In genomic region chr12:105724651-105725050, GRCh38 we compare ENCODE assay signal across 22 cellular contexts.
DNase-seq lines count a peak whose midpoint lies in the region; ATAC-seq, FAIRE-seq and TF ChIP-seq lines count a peak whose summit lies in the region.
"Had no signal": no experiment of that assay in that cellular context is flagged by ENCODE, and none has a peak within 500 bp of the region (broad histone marks: within the 10 kb centered on the region; RNA-seq: fewer than 3 reads in every experiment).

No MANE protein-coding gene starts in this region.

- H3K4me1 ChIP-seq in right cardiac atrium (ENCODE audit: control insufficient read depth, insufficient read depth, low read length) (no peaks in the 10 kb centered on the region), aorta (ENCODE audit: control insufficient read depth in 1 of 2, insufficient read depth in 2 of 2, low read length in 2 of 2) (peaks cover 0 to 3% of the 10 kb centered on the region in 2 donors)
- H3K4me1 ChIP-seq: BE2C, foreskin keratinocyte, uterus had no signal

- H3K4me3 ChIP-seq in right cardiac atrium (ENCODE audit: low read length) (no peak overlapping the region), aorta (ENCODE audit: low read length in 2 of 2) (no peak overlapping the region)
- H3K4me3 ChIP-seq: uterus had no signal

- DNase-seq in right cardiac atrium (no peak), cardiac septum (ENCODE audit: low spot score) (no peak), globus pallidus (ENCODE audit: low spot score) (peak; percentile 77), neural crest cell (ENCODE audit: low read depth, low spot score) (no peak), aorta (no peak), NCI-H1417 treated with DMSO at 0.1 percent for 48 hours (lab: John Stamatoyannopoulos, UW) (no peak), urothelium cell line (ENCODE audit: low spot score) (no peak)
- DNase-seq: 8988T; activated CD4-positive, alpha-beta T cell treated with anti-CD3 and anti-CD28 coated beads for 48 hours; BE2C; COR-L47; foreskin keratinocyte; mesendoderm; NCI-H1105; stimulated activated CD8-positive, alpha-beta memory T cell treated with anti-CD3 and anti-CD28 coated beads, Interleukin-4, amount 100 ng/mL, for 48 hours; uterus had no signal

- H3K27me3 Mint-ChIP-seq in neural crest cell (ENCODE audit: low read depth) = no peaks in the 10 kb centered on the region

- WGBS in right cardiac atrium = 52% methylated on average over 4 of the region's 4 CpGs
- 6 to 7% methylated on average over 4 of the region's 4 CpGs for WGBS in aorta, 2 donors

- peaks cover 73% of the 10 kb centered on the region for H3K4me1 Mint-ChIP-seq in neural crest cell

- ATAC-seq in right cardiac atrium (peak; percentile 69 to 89), aorta (ENCODE audit: low FRiP score) (peak; percentile 54), GM21423 (IDR thresholded peaks at IDR 0.05; ENCODE audit: unreplicated experiment) (no peak)
- ATAC-seq: activated naive CD4-positive, alpha-beta T cell treated with anti-CD3 and anti-CD28 coated beads, Interleukin-2, amount 50 U/mL, for 72 hours; foreskin keratinocyte; natural killer cell treated with Interleukin-12 subunit alpha and Interleukin-12 subunit beta and Interleukin-15 and Interleukin-18, amount 100 ng/mL, for 72 hours; Right ventricle myocardium inferior had no signal

- no peak for FAIRE-seq in urothelium cell line (lab: Jason Lieb, UNC)
- FAIRE-seq: bronchial epithelial cell, GM18507 had no signal

- H3K9me3 ChIP-seq in right cardiac atrium (ENCODE audit: control insufficient read depth, low read length) = no peaks in the 10 kb centered on the region
- no peaks in the 10 kb centered on the region for H3K9me3 ChIP-seq in aorta (ENCODE audit: control insufficient read depth, low read length)
- H3K9me3 ChIP-seq: BE2C, uterus had no signal

- intact Hi-C loops in right cardiac atrium (cut with DNase I) = no loop called here
- intact Hi-C loops in cardiac septum (cut with DNase I) = no loop called here
- intact Hi-C loops in aorta (cut with DNase I) = no loop called here

- no peak overlapping the region for H3K27ac ChIP-seq in right cardiac atrium (ENCODE audit: low read length)
- H3K27ac ChIP-seq in aorta (ENCODE audit: low read depth in 1 of 2, low read length in 2 of 2) = peak overlapping the region in 1 of 2 donors; percentile 82
- H3K27ac ChIP-seq: foreskin keratinocyte, uterus had no signal

- no peaks in the 10 kb centered on the region for H3K27me3 ChIP-seq in right cardiac atrium (ENCODE audit: control insufficient read depth, insufficient read depth)
- H3K27me3 ChIP-seq in aorta (ENCODE audit: control insufficient read depth in 1 of 2, insufficient read depth in 2 of 2, low read length in 1 of 2) = no peaks in the 10 kb centered on the region
- H3K27me3 ChIP-seq: BE2C, foreskin keratinocyte, uterus had no signal

- H3K36me3 Mint-ChIP-seq in neural crest cell (ENCODE audit: low read depth) = no peaks in the 10 kb centered on the region
- H3K36me3 Mint-ChIP-seq: activated naive CD4-positive, alpha-beta T cell treated with anti-CD3 and anti-CD28 coated beads, Interleukin-2, amount 50 U/mL, for 72 hours; natural killer cell treated with Interleukin-12 subunit alpha and Interleukin-12 subunit beta and Interleukin-15 and Interleukin-18, amount 100 ng/mL, for 72 hours had no signal

- H3K9me3 Mint-ChIP-seq in neural crest cell = no peaks in the 10 kb centered on the region
- H3K9me3 Mint-ChIP-seq: natural killer cell treated with Interleukin-12 subunit alpha and Interleukin-12 subunit beta and Interleukin-15 and Interleukin-18, amount 100 ng/mL, for 72 hours had no signal

- TF ChIP-seq CTCF in neural crest cell (conservative IDR thresholded peaks at IDR 0.05) = no peak

- H3K27ac Mint-ChIP-seq in neural crest cell (ENCODE audit: unreplicated experiment) = no peak overlapping the region
- H3K27ac Mint-ChIP-seq: activated naive CD4-positive, alpha-beta T cell treated with anti-CD3 and anti-CD28 coated beads, Interleukin-2, amount 50 U/mL, for 72 hours; natural killer cell treated with Interleukin-12 subunit alpha and Interleukin-12 subunit beta and Interleukin-15 and Interleukin-18, amount 100 ng/mL, for 72 hours had no signal

- H3K36me3 ChIP-seq in aorta (ENCODE audit: control insufficient read depth in 1 of 2, insufficient read depth in 2 of 2, low read length in 1 of 2) = no peaks in the 10 kb centered on the region
- H3K36me3 ChIP-seq: BE2C, uterus had no signal

- peak overlapping the region; percentile 20 for H3K4me3 Mint-ChIP-seq in neural crest cell
- H3K4me3 Mint-ChIP-seq: natural killer cell treated with Interleukin-12 subunit alpha and Interleukin-12 subunit beta and Interleukin-15 and Interleukin-18, amount 100 ng/mL, for 72 hours had no signal
